In genomic region chr4:113776016-113776415, GRCh38 we compare ENCODE assay signal across 1 cellular context.
TF ChIP-seq lines count a peak whose summit lies in the region.

No MANE protein-coding gene starts in this region.

TF ChIP-seq in GM23338, 12 proteins besides CTCF, POLR2A, EP300 and RAD21 (continued from another document):
- TF ChIP-seq ZNF462 (CRISPR knock-in tag; IDR thresholded peaks at IDR 0.05): no peak
- TF ChIP-seq CREB1 (CRISPR knock-in tag; IDR thresholded peaks at IDR 0.05; ENCODE audit: low read depth): no peak
- TF ChIP-seq STAT1 (IDR thresholded peaks at IDR 0.05; ENCODE audit: unreplicated experiment): no peak
- TF ChIP-seq JUNB (IDR thresholded peaks at IDR 0.05; ENCODE audit: unreplicated experiment): no peak
- no peak for TF ChIP-seq NANOG (IDR thresholded peaks at IDR 0.05; ENCODE audit: borderline replicate concordance)
